29 cellular contexts compared by ENCODE assay signal in the genomic region with DNA sequence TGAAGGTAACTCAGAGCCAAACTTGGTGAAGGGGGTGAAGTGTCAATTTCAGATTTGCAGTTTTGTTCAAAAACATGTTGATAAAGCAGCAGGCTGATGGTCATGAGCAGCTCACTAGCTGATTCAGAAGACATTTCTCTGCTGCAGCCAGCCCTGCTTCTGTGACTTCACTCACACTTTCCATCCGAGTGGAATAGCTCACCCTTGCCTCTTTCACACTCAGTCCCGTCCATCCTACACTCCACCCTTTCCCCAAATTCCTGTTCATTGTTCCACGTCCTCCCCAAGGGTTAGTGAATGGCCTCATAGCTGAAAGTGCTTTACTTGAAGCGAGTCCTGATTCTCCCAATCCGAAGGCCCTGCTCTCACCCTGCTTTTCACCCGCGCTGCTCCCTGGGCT.
DNase-seq lines count a peak whose midpoint lies in the region; ATAC-seq, FAIRE-seq and TF ChIP-seq lines count a peak whose summit lies in the region.
"Had no signal": no experiment of that assay in that cellular context is flagged by ENCODE, and none has a peak within 500 bp of the region (broad histone marks: within the 10 kb centered on the region; RNA-seq: fewer than 3 reads in every experiment).

No MANE protein-coding gene starts in this region.

- H3K27ac Mint-ChIP-seq in HFFc6: no peak overlapping the region
- H3K27ac Mint-ChIP-seq: activated CD8-positive, alpha-beta T cell treated with anti-CD3 and anti-CD28 coated beads, Interleukin-2, amount 10 ng/mL, durations not matched to agents 7 days and 5 days; activated T-helper 17 cell treated with anti-CD3 and anti-CD28 coated beads, Interleukin-2, amount 50 U/mL, for 72 hours; progenitor cell of endocrine pancreas; T-helper 2 cell treated with Interferon-gamma antibody and Interleukin-4, amounts not matched to agents 5 μg/mL and 100 μg/mL, for 36 hours had no signal

- H3K9me3 Mint-ChIP-seq in HFFc6: peaks cover 27% of the 10 kb centered on the region

- intact Hi-C loops in IMR-90 (cut with micrococcal nuclease): no loop called here
- intact Hi-C loops in A673 (cut with micrococcal nuclease; ENCODE audit: unreplicated experiment): no loop called here

- 69% methylated on average over 7 of the region's 7 CpGs; no CpG with 5 or more reads in 1 of the 2 experiments for WGBS in IMR-90 (ENCODE audit: extremely low coverage in 2 of 2, insufficient read length in 1 of 2), 2 experiments

- no peak overlapping the region for H3K4me2 ChIP-seq in IMR-90 (ENCODE audit: low read depth, low read length)
- H3K4me2 ChIP-seq in parathyroid adenoma (ENCODE audit: low read length): no peak overlapping the region
- H3K4me2 ChIP-seq: BLaER1 had no signal

- POLR2A ChIA-PET in IMR-90 (lab: Charles Lee; ENCODE audit: unreplicated experiment): no interaction called here
- POLR2A ChIA-PET in A673 (lab: Charles Lee; ENCODE audit: low non-redundant PET): no interaction called here

- no peak overlapping the region for H3K4me3 Mint-ChIP-seq in HFFc6
- H3K4me3 Mint-ChIP-seq: activated CD8-positive, alpha-beta T cell treated with anti-CD3 and anti-CD28 coated beads, Interleukin-2, amount 10 ng/mL, durations not matched to agents 7 days and 5 days; activated T-helper 17 cell treated with anti-CD3 and anti-CD28 coated beads, Interleukin-2, amount 50 U/mL, for 72 hours; neural crest cell; T-helper 2 cell treated with Interferon-gamma antibody and Interleukin-4, amounts not matched to agents 5 μg/mL and 100 μg/mL, for 36 hours had no signal

- 0 out of 2 replicates have a peak overlapping the region, but pooled peaks have one; percentile 29 for H2BK20ac ChIP-seq in IMR-90 (ENCODE audit: low read depth, low read length)

- FAIRE-seq in bronchial epithelial cell (lab: Jason Lieb, UNC): peak; percentile 13
- FAIRE-seq: GM12892 had no signal

- peaks cover 6% of the 10 kb centered on the region; the same call in 1 of the 2 replicates for H3K9me1 ChIP-seq in IMR-90 (ENCODE audit: insufficient read depth, low read length)

- H2AFZ ChIP-seq in IMR-90 (replicated peaks; ENCODE audit: low read length, poor library complexity): no peak overlapping the region
- peak overlapping the region; percentile 53 for H2AFZ ChIP-seq in parathyroid adenoma

- no peak overlapping the region for H3K9ac ChIP-seq in IMR-90 (ENCODE audit: low read depth, low read length)
- no peak overlapping the region for H3K9ac ChIP-seq in parathyroid adenoma
- H3K9ac ChIP-seq: BLaER1 had no signal

- peak overlapping the region; percentile 4; the same call in 1 of the 2 replicates for H4K5ac ChIP-seq in IMR-90 (ENCODE audit: low read depth, low read length)

- in situ Hi-C loops in IMR-90 (cut with MboI; ENCODE audit: low sequenced_read_pairs): no loop called here

- BruUV-seq in IMR-90 (replicated peaks; lab: Mats Ljungman, UMichigan) (no TSS peak), A673 (replicated peaks; lab: Mats Ljungman, UMichigan) (no TSS peak)

- TF ChIP-seq POLR2A in IMR-90 (IDR thresholded peaks at IDR 0.05; ENCODE audit: low read depth, low read length): no peak

- H3K56ac ChIP-seq in IMR-90 (ENCODE audit: extremely low read depth, insufficient read depth, low read length): no peak overlapping the region

- H3K4me1 ChIP-seq in IMR-90 (ENCODE audit: control insufficient read depth, insufficient read depth, low read length) (peaks cover 19% of the 10 kb centered on the region), parathyroid adenoma (no peaks in the 10 kb centered on the region), A673 (ENCODE audit: insufficient read depth, low read length, poor library complexity, severe bottlenecking) (no peaks in the 10 kb centered on the region)
- H3K4me1 ChIP-seq: BLaER1, Caco-2, colonic mucosa, Peyer's patch had no signal

- H4K91ac ChIP-seq in IMR-90 (ENCODE audit: insufficient read depth, low read depth, low read length): no peak overlapping the region

- H3K4me1 Mint-ChIP-seq in HFFc6 (ENCODE audit: low read depth): peaks cover 35% of the 10 kb centered on the region
- H3K4me1 Mint-ChIP-seq: activated T-helper 17 cell treated with anti-CD3 and anti-CD28 coated beads, Interleukin-2, amount 50 U/mL, for 72 hours had no signal

- H3K36me3 ChIP-seq in IMR-90 (ENCODE audit: control insufficient read depth, insufficient read depth, low read length) (no peaks in the 10 kb centered on the region), bronchial epithelial cell (ENCODE audit: control insufficient read depth, insufficient read depth, low read length) (no peaks in the 10 kb centered on the region), parathyroid adenoma (ENCODE audit: control insufficient read depth, insufficient read depth, low read length) (no peaks in the 10 kb centered on the region), A673 (ENCODE audit: insufficient read depth, low read length, poor library complexity, severe bottlenecking) (no peaks in the 10 kb centered on the region)
- H3K36me3 ChIP-seq: BLaER1, colonic mucosa, Peyer's patch, sigmoid colon, tibial nerve had no signal

- H3K14ac ChIP-seq in IMR-90 (replicated peaks; ENCODE audit: low read depth, low read length): peak overlapping the region; percentile 33; the same call in 1 of the 2 replicates

- no peak overlapping the region for H3K23ac ChIP-seq in IMR-90 (ENCODE audit: low read depth, low read length)

- H3K27me3 Mint-ChIP-seq in HFFc6 (ENCODE audit: insufficient read depth): peaks cover 13% of the 10 kb centered on the region; the same call in 1 of the 2 replicates

- H2BK15ac ChIP-seq in IMR-90 (ENCODE audit: low read depth, low read length): no peak overlapping the region

- no peaks in the 10 kb centered on the region for H3K27me3 ChIP-seq in IMR-90 (ENCODE audit: control insufficient read depth, insufficient read depth, low read length)
- H3K27me3 ChIP-seq in bronchial epithelial cell (ENCODE audit: control insufficient read depth, insufficient read depth, low read length): no peaks in the 10 kb centered on the region
- H3K27me3 ChIP-seq in parathyroid adenoma (ENCODE audit: control insufficient read depth, insufficient read depth, low read length): no peaks in the 10 kb centered on the region
- no peaks in the 10 kb centered on the region for H3K27me3 ChIP-seq in A673 (replicated peaks; ENCODE audit: insufficient read depth, low read depth, low read length, poor library complexity)
- H3K27me3 ChIP-seq: BLaER1, colonic mucosa, Peyer's patch, sigmoid colon, tibial nerve had no signal

- H3K9me3 ChIP-seq in IMR-90 (ENCODE audit: control insufficient read depth, insufficient read depth, low read length) (peaks cover 6% of the 10 kb centered on the region), parathyroid adenoma (ENCODE audit: control insufficient read depth, low read length) (no peaks in the 10 kb centered on the region), A673 (ENCODE audit: low read depth, low read length, poor library complexity, severe bottlenecking) (peaks cover 3% of the 10 kb centered on the region)
- H3K9me3 ChIP-seq: colonic mucosa had no signal

- no peaks in the 10 kb centered on the region for H3K79me1 ChIP-seq in IMR-90 (ENCODE audit: low read depth in 1 of 2, low read length in 2 of 2)

- peaks cover 30% of the 10 kb centered on the region for H3K36me3 Mint-ChIP-seq in HFFc6 (ENCODE audit: low read depth)

- peak overlapping the region in 1 of 2 experiments; percentile 22; a peak in 1 of 4 replicates for H4K8ac ChIP-seq in IMR-90 (ENCODE audit: low read depth in 2 of 2, low read length in 2 of 2)

- no peak overlapping the region for H2BK5ac ChIP-seq in IMR-90 (ENCODE audit: low read depth, low read length, poor library complexity, severe bottlenecking)

- peak overlapping the region; percentile 26; the same call in 1 of the 2 replicates for H3K18ac ChIP-seq in IMR-90 (ENCODE audit: low read depth, low read length)

- no peak overlapping the region for H3K27ac ChIP-seq in IMR-90 (ENCODE audit: insufficient read depth, low read length)
- peak overlapping the region; percentile 30 for H3K27ac ChIP-seq in parathyroid adenoma
- no peak overlapping the region for H3K27ac ChIP-seq in A673 (ENCODE audit: low read depth, low read length, poor library complexity, severe bottlenecking)
- H3K27ac ChIP-seq: BLaER1, colonic mucosa, epithelial cell of prostate, Peyer's patch, sigmoid colon had no signal

- H2AK5ac ChIP-seq in IMR-90 (ENCODE audit: low read depth, low read length): no peak overlapping the region

- dilution Hi-C loops in IMR-90 (cut with HindIII; ENCODE audit: low sequenced_read_pairs, unreplicated experiment): no loop called here

- peak overlapping the region; percentile 23 for H2BK120ac ChIP-seq in IMR-90 (ENCODE audit: low read depth, low read length)

- no peak overlapping the region for H2AK9ac ChIP-seq in IMR-90 (replicated peaks; ENCODE audit: low read depth, low read length, poor library complexity)

- peak overlapping the region; percentile 49 for H3K4ac ChIP-seq in IMR-90 (ENCODE audit: low read depth, low read length)

- H4K20me1 ChIP-seq in IMR-90 (ENCODE audit: insufficient read depth, low read length): no peaks in the 10 kb centered on the region
- H4K20me1 ChIP-seq: BLaER1 had no signal

- TF ChIP-seq CTCF in IMR-90 (conservative IDR thresholded peaks at IDR 0.05; ENCODE audit: low read depth, low read length) (no peak), bronchial epithelial cell (IDR thresholded peaks at IDR 0.05; ENCODE audit: insufficient read depth, low read length, severe bottlenecking) (no peak), parathyroid adenoma (IDR thresholded peaks at IDR 0.05) (no peak), A673 (conservative IDR thresholded peaks at IDR 0.05; ENCODE audit: low read depth, low read length) (no peak), HFFc6 (IDR thresholded peaks at IDR 0.05) (no peak)

- no peak for DNase-seq in IMR-90
- no peak for DNase-seq in bronchial epithelial cell (ENCODE audit: low read depth)
- DNase-seq in left kidney (ENCODE audit: low read depth, low spot score): peak; percentile 26
- no peak for DNase-seq in A673 (ENCODE audit: low spot score)
- DNase-seq in HFFc6: no peak
- no peak for DNase-seq in stimulated activated naive CD4-positive, alpha-beta T cell (lab: John Stamatoyannopoulos, UW)
- DNase-seq: activated CD8-positive, alpha-beta T cell treated with anti-CD3 and anti-CD28 coated beads, Interleukin-2, amount 10 ng/mL, durations not matched to agents 7 days and 5 days; activated naive CD4-positive, alpha-beta T cell treated with anti-CD3 and anti-CD28 coated beads, Interleukin-2, amount 50 U/mL, for 16 hours; amniotic stem cell; Caco-2; colonic mucosa; effector CD8-positive, alpha-beta T cell; NCI-H1436 treated with DMSO at 0.1 percent for 48 hours; NCI-H2081 treated with DMSO at 0.1 percent for 48 hours; NCI-H226; NCI-H748 treated with DMSO at 0.1 percent for 48 hours; Peyer's patch; sigmoid colon; stimulated activated CD4-positive, alpha-beta T cell treated with anti-CD3 and anti-CD28 coated beads, Interleukin-4, amount 100 ng/mL, for 24 hours had no signal

- TF ChIP-seq RAD21 in IMR-90 (IDR thresholded peaks at IDR 0.05; ENCODE audit: low read length): no peak

- CTCF ChIA-PET in IMR-90 (lab: Yijun Ruan, JAX) (interaction anchor here (0.7 kb wide), 1 partner anchor 11 kb away, joined by 3 read pairs; no protein-coding TSS in a partner anchor), A673 (lab: Charles Lee) (interaction anchor here (1.1 kb wide), 1 partner anchor 130 kb away, joined by 3 read pairs; no protein-coding TSS in a partner anchor)

- no peak overlapping the region for H3K4me3 ChIP-seq in IMR-90 (ENCODE audit: insufficient read depth, low read depth, low read length)
- H3K4me3 ChIP-seq in bronchial epithelial cell (ENCODE audit: low read depth, low read length): no peak overlapping the region
- no peak overlapping the region for H3K4me3 ChIP-seq in parathyroid adenoma (ENCODE audit: low read depth, low read length)
- H3K4me3 ChIP-seq in A673 (ENCODE audit: low read depth, low read length, poor library complexity, severe bottlenecking): no peak overlapping the region
- H3K4me3 ChIP-seq: BLaER1, colonic mucosa, Peyer's patch, sigmoid colon, tibial nerve had no signal

- no peaks in the 10 kb centered on the region for H3K79me2 ChIP-seq in parathyroid adenoma

- ATAC-seq in IMR-90 (ENCODE audit: low read depth): no peak
- ATAC-seq: activated CD8-positive, alpha-beta T cell treated with anti-CD3 and anti-CD28 coated beads, Interleukin-2, amount 10 ng/mL, durations not matched to agents 7 days and 5 days; activated T-helper 17 cell treated with anti-CD3 and anti-CD28 coated beads, Interleukin-2, amount 50 U/mL, for 72 hours; HCT116 had no signal
